Comparison of ENCODE assay signal across 5 cellular contexts in the genomic region with DNA sequence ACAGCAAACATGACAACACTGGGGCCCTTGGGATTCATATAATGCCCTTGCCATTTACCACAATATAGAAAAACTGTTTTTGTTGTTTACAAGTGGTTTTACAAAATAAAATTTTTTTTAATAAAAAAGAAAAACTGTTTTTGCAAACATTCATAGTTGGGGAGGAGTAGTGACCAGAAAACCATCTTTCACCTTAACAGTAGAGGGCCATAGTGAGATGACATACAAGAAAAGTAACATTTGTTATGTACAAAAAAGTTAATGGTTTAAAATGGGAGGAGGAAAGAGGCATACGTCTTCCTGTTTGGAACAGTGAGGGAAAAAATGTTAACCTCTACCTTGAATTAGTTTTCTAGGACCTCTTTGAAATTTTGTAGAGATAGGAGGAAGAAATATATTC. TPM values are rescaled to one million over a fixed set of nuclear protein-coding genes. Genes with fewer than 3 reads are reported as not detected.
"Had no signal": no experiment of that assay in that cellular context is flagged by ENCODE, and none has a peak within 500 bp of the region (broad histone marks: within the 10 kb centered on the region; RNA-seq: fewer than 3 reads in every experiment).

No MANE protein-coding gene starts in this region.

RNA-seq across cellular contexts. Expression of gene GJA8, which starts 56.3 kb away (rescaled TPM):
- total RNA-seq: GM23248, H4, H7, HT-29 had no signal
- polyA plus RNA-seq: GM23248, IgD-negative memory B cell had no signal
